In the genomic region with DNA sequence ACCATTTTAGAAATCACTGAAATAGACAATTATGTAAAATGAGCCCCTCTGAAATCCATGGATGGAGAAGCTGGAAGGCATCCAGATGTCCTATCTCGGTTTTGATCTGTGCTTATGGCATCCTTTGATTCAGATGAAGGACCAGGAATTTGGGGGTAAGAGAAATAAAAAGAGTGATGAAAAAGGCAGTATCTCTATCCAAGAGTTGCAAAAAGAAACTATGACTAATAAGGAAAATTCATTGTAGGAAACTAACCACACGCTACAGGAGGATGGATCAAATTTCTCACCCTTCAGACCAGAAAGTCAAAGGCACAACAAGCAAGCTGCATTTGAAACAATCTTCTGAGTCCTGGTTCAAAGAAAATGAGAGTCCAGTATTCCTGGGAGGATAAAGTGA, we compare ENCODE assay signal across 14 cellular contexts. TPM values are rescaled to one million over a fixed set of nuclear protein-coding genes. Genes with fewer than 3 reads are reported as not detected.
DNase-seq lines count a peak whose midpoint lies in the region; ATAC-seq and TF ChIP-seq lines count a peak whose summit lies in the region.
"Had no signal": no experiment of that assay in that cellular context is flagged by ENCODE, and none has a peak within 500 bp of the region (broad histone marks: within the 10 kb centered on the region; RNA-seq: fewer than 3 reads in every experiment).

No MANE protein-coding gene starts in this region.

- no peaks in the 10 kb centered on the region for H3K36me3 ChIP-seq in CD8-positive, alpha-beta T cell (ENCODE audit: insufficient read depth, low read length)
- H3K36me3 ChIP-seq: right lobe of liver, suprapubic skin had no signal

- no peaks in the 10 kb centered on the region for H3K9me3 ChIP-seq in CD8-positive, alpha-beta T cell (ENCODE audit: low read length)
- H3K9me3 ChIP-seq: right lobe of liver, suprapubic skin had no signal

- DNase-seq in EL: peak; percentile 54
- DNase-seq in M059J (ENCODE audit: low read depth): peak; percentile 78
- DNase-seq in epithelial cell of prostate (ENCODE audit: low read depth, low spot score): peak; percentile 51
- DNase-seq in neural crest cell (ENCODE audit: low read depth, low spot score): no peak
- no peak for DNase-seq in CD8-positive, alpha-beta T cell
- no peak for DNase-seq in stimulated activated naive CD8-positive, alpha-beta T cell treated with anti-CD3 and anti-CD28 coated beads, Interleukin-15, amount 100 ng/mL, for 72 hours
- no peak for DNase-seq in iPS-NIHi7 (ENCODE audit: extremely low spot score)
- DNase-seq: amygdala, NCI-H1436, NCI-H82, right lobe of liver had no signal

- H3K27me3 Mint-ChIP-seq in neural crest cell (ENCODE audit: low read depth): no peaks in the 10 kb centered on the region
- no peaks in the 10 kb centered on the region for H3K27me3 Mint-ChIP-seq in CD8-positive, alpha-beta T cell (ENCODE audit: low read depth)
- no peaks in the 10 kb centered on the region for H3K27me3 Mint-ChIP-seq in stimulated activated naive CD8-positive, alpha-beta T cell treated with anti-CD3 and anti-CD28 coated beads, Interleukin-15, amount 100 ng/mL, for 72 hours

- CTCF ChIA-PET in CD8-positive, alpha-beta T cell (lab: Charles Lee): interaction anchor here (1.3 kb wide), 1 partner anchor 88 kb away, joined by 3 read pairs; no protein-coding TSS in a partner anchor

- no peaks in the 10 kb centered on the region for H3K9me3 Mint-ChIP-seq in neural crest cell
- H3K9me3 Mint-ChIP-seq in CD8-positive, alpha-beta T cell: no peaks in the 10 kb centered on the region
- H3K9me3 Mint-ChIP-seq in stimulated activated naive CD8-positive, alpha-beta T cell treated with anti-CD3 and anti-CD28 coated beads, Interleukin-15, amount 100 ng/mL, for 72 hours: no peaks in the 10 kb centered on the region

- H3K4me1 ChIP-seq in CD8-positive, alpha-beta T cell (ENCODE audit: insufficient read depth, low read length): no peaks in the 10 kb centered on the region
- H3K4me1 ChIP-seq: right lobe of liver had no signal

- H3K27me3 ChIP-seq in CD8-positive, alpha-beta T cell (ENCODE audit: insufficient read depth, low read length): no peaks in the 10 kb centered on the region
- H3K27me3 ChIP-seq: right lobe of liver, suprapubic skin had no signal

- H3K4me3 ChIP-seq in CD8-positive, alpha-beta T cell (ENCODE audit: low read depth, low read length): no peak overlapping the region
- H3K4me3 ChIP-seq: right lobe of liver, suprapubic skin had no signal

- POLR2A ChIA-PET in CD8-positive, alpha-beta T cell (lab: Charles Lee): no interaction called here

- H3K27ac ChIP-seq in epithelial cell of prostate: peak overlapping the region; percentile 60
- H3K27ac ChIP-seq in CD8-positive, alpha-beta T cell (ENCODE audit: low read depth, low read length): no peak overlapping the region
- H3K27ac ChIP-seq: right lobe of liver, suprapubic skin, VCaP had no signal

- H3K4me1 Mint-ChIP-seq in neural crest cell: peaks cover 57% of the 10 kb centered on the region
- no peaks in the 10 kb centered on the region for H3K4me1 Mint-ChIP-seq in CD8-positive, alpha-beta T cell (ENCODE audit: low read depth)
- H3K4me1 Mint-ChIP-seq in stimulated activated naive CD8-positive, alpha-beta T cell treated with anti-CD3 and anti-CD28 coated beads, Interleukin-15, amount 100 ng/mL, for 72 hours: no peaks in the 10 kb centered on the region

- H3K27ac Mint-ChIP-seq in neural crest cell (ENCODE audit: unreplicated experiment): peak overlapping the region; percentile 39
- H3K27ac Mint-ChIP-seq in CD8-positive, alpha-beta T cell: no peak overlapping the region
- no peak overlapping the region for H3K27ac Mint-ChIP-seq in stimulated activated naive CD8-positive, alpha-beta T cell treated with anti-CD3 and anti-CD28 coated beads, Interleukin-15, amount 100 ng/mL, for 72 hours

- no peaks in the 10 kb centered on the region for H3K36me3 Mint-ChIP-seq in neural crest cell (ENCODE audit: low read depth)
- no peaks in the 10 kb centered on the region for H3K36me3 Mint-ChIP-seq in CD8-positive, alpha-beta T cell

- TF ChIP-seq CTCF in neural crest cell (conservative IDR thresholded peaks at IDR 0.05): no peak
- no peak for TF ChIP-seq CTCF in CD8-positive, alpha-beta T cell (IDR thresholded peaks at IDR 0.05)

- intact Hi-C loops in CD8-positive, alpha-beta T cell (cut with DNase I, micrococcal nuclease): no loop called here

- no peak overlapping the region for H3K4me3 Mint-ChIP-seq in neural crest cell
- no peak overlapping the region for H3K4me3 Mint-ChIP-seq in CD8-positive, alpha-beta T cell
- H3K4me3 Mint-ChIP-seq in stimulated activated naive CD8-positive, alpha-beta T cell treated with anti-CD3 and anti-CD28 coated beads, Interleukin-15, amount 100 ng/mL, for 72 hours: no peak overlapping the region

- no peak for ATAC-seq in CD8-positive, alpha-beta T cell
- no peak for ATAC-seq in GM19455 (IDR thresholded peaks at IDR 0.05; ENCODE audit: unreplicated experiment)
- no peak for ATAC-seq in stimulated activated naive CD8-positive, alpha-beta T cell treated with anti-CD3 and anti-CD28 coated beads, Interleukin-15, amount 100 ng/mL, for 72 hours
- ATAC-seq: right lobe of liver had no signal

RNA-seq across cellular contexts. Expression of gene SRGAP3, which starts 34.8 kb away (rescaled TPM):
- total RNA-seq in M059J (2014; rRNA removed; shearing (Covaris generic)): 0.57 and 2.6 TPM in 2 replicates
- total RNA-seq in neural crest cell: 58.4 and 60.5 TPM in 2 replicates
- total RNA-seq in CD8-positive, alpha-beta T cell: 1 to 10 TPM; 2.2 to 2.3 TPM

Comparison
In these comparisons a context has a peak if more than half of its experiments do, and no peak if none do; other contexts are left out.
1. DNase-seq: peak in EL (single experiment), M059J (single experiment) and epithelial cell of prostate (single experiment); none in neural crest cell (single experiment), CD8-positive, alpha-beta T cell (0 of 7), stimulated activated naive CD8-positive, alpha-beta T cell treated with anti-CD3 and anti-CD28 coated beads, Interleukin-15, amount 100 ng/mL, for 72 hours (0 of 2) and iPS-NIHi7 (single experiment).
2. RNA of gene SRGAP3, which starts 34.8 kb away (total RNA-seq): 58.4 to 60.5 TPM in neural crest cell; 0.57 to 2.6 TPM in M059J and 2.2 to 2.3 TPM in CD8-positive, alpha-beta T cell; every median in the first group is over 10 times any median in the second.